In genomic region chr2:237600205-237600846, GRCh38 we compare ENCODE assay signal across 8 cellular contexts. TPM values are rescaled to one million over a fixed set of nuclear protein-coding genes. Genes with fewer than 3 reads are reported as not detected.
DNase-seq lines count a peak whose midpoint lies in the region; ATAC-seq and TF ChIP-seq lines count a peak whose summit lies in the region.

No MANE protein-coding gene starts in this region.

- H3K79me2 ChIP-seq in parathyroid adenoma, result no peaks in the 10 kb centered on the region

- H3K9me3 ChIP-seq in BLaER1, result no peaks in the 10 kb centered on the region
- H3K9me3 ChIP-seq in parathyroid adenoma (ENCODE audit: control insufficient read depth, low read length), result no peaks in the 10 kb centered on the region

- DNase-seq in RPMI7951 (ENCODE audit: low read depth), result peak; percentile 81
- DNase-seq in foreskin melanocyte, result peak; percentile 64
- DNase-seq in cortex of kidney (lab: John Stamatoyannopoulos, UW), result no peak

- H3K4me1 ChIP-seq in BLaER1 (peaks cover 95% of the 10 kb centered on the region), parathyroid adenoma (peaks cover 13% of the 10 kb centered on the region)

- ATAC-seq in HG02973 (IDR thresholded peaks at IDR 0.05; ENCODE audit: unreplicated experiment), result no peak
- ATAC-seq in GM18511 (IDR thresholded peaks at IDR 0.05; ENCODE audit: unreplicated experiment), result no peak
- ATAC-seq in GM18519 (IDR thresholded peaks at IDR 0.05; ENCODE audit: low FRiP score, unreplicated experiment), result no peak

- H3K4me2 ChIP-seq in BLaER1 (peak overlapping the region; percentile 97), parathyroid adenoma (ENCODE audit: low read length) (peak overlapping the region; percentile 27)

- H3K27ac ChIP-seq in BLaER1 (peak overlapping the region; percentile 86), parathyroid adenoma (peak overlapping the region; percentile 36)

- H3K9ac ChIP-seq in BLaER1, result peak overlapping the region; percentile 80
- H3K9ac ChIP-seq in parathyroid adenoma, result peak overlapping the region; percentile 22

- no peaks in the 10 kb centered on the region for H3K27me3 ChIP-seq in BLaER1
- no peaks in the 10 kb centered on the region for H3K27me3 ChIP-seq in parathyroid adenoma (ENCODE audit: control insufficient read depth, insufficient read depth, low read length)

- H3K4me3 ChIP-seq in BLaER1 (peak overlapping the region; percentile 70), parathyroid adenoma (ENCODE audit: low read depth, low read length) (no peak overlapping the region)

- H2AFZ ChIP-seq in parathyroid adenoma, result peak overlapping the region; percentile 82

- peak; percentile 27 for TF ChIP-seq CTCF in parathyroid adenoma (IDR thresholded peaks at IDR 0.05)

- H4K20me1 ChIP-seq in BLaER1, result no peaks in the 10 kb centered on the region

- H3K36me3 ChIP-seq in BLaER1 (no peaks in the 10 kb centered on the region), parathyroid adenoma (ENCODE audit: control insufficient read depth, insufficient read depth, low read length) (no peaks in the 10 kb centered on the region)

RNA-seq across cellular contexts. Expression of gene RAB17, which starts 9.8 kb away (rescaled TPM):
- 3.6 and 4.5 TPM in 2 replicates for total RNA-seq in RPMI7951 (2014; rRNA removed; shearing (Covaris generic))

RNA-seq across cellular contexts. Expression of gene LRRFIP1, which starts 27.1 kb away (rescaled TPM):
- total RNA-seq in RPMI7951 (2014; rRNA removed; shearing (Covaris generic)), result 48.1 and 57.7 TPM in 2 replicates

RNA-seq across cellular contexts. Expression of gene PRLH, which starts 34.0 kb away (rescaled TPM):
- total RNA-seq in RPMI7951 (2014; rRNA removed; shearing (Covaris generic)), result not detected in 2 replicates
